ENCODE assay signal across 1 cellular context in the genomic region with DNA sequence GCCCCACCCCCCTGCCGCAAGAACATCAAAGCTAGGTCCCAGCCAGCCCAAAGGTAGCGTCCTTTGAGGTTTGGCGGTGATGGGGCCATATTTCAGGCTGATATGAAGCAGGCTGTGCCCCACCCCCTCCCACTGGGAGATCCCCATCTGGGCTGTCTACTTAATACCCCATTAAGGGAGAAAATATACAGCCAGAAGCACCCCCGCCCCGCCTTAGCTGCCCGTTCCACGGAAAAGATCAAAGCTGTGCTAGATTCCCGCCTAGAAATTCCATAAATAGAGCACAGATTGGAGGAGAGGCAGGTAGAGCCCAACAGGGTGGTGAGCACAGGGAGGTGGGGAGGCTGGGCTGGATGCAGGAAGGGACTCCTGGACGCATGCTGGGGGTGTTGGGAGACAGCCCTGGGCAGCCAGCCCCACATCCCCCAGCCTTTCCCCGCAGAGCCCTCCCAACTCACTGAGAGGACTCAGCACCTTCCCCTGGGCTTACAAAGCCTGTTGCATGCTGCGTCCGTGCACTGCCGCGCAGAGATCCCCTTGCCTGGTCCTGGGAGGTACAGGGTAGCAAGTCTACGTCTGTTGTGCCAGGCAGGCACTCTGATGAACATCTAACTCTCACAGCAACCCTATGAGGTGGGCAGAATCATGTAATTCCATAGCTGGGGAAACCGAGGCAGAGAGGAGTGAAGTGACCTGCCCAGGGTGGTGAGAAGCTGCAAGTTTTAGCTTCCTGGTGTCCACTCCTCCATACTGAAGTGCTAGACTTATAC.
TF ChIP-seq lines count a peak whose summit lies in the region.

No MANE protein-coding gene starts in this region.

TF ChIP-seq in GM23338, 12 proteins besides CTCF, POLR2A, EP300 and RAD21 (continued from another document):
- TF ChIP-seq, protein P1, sequence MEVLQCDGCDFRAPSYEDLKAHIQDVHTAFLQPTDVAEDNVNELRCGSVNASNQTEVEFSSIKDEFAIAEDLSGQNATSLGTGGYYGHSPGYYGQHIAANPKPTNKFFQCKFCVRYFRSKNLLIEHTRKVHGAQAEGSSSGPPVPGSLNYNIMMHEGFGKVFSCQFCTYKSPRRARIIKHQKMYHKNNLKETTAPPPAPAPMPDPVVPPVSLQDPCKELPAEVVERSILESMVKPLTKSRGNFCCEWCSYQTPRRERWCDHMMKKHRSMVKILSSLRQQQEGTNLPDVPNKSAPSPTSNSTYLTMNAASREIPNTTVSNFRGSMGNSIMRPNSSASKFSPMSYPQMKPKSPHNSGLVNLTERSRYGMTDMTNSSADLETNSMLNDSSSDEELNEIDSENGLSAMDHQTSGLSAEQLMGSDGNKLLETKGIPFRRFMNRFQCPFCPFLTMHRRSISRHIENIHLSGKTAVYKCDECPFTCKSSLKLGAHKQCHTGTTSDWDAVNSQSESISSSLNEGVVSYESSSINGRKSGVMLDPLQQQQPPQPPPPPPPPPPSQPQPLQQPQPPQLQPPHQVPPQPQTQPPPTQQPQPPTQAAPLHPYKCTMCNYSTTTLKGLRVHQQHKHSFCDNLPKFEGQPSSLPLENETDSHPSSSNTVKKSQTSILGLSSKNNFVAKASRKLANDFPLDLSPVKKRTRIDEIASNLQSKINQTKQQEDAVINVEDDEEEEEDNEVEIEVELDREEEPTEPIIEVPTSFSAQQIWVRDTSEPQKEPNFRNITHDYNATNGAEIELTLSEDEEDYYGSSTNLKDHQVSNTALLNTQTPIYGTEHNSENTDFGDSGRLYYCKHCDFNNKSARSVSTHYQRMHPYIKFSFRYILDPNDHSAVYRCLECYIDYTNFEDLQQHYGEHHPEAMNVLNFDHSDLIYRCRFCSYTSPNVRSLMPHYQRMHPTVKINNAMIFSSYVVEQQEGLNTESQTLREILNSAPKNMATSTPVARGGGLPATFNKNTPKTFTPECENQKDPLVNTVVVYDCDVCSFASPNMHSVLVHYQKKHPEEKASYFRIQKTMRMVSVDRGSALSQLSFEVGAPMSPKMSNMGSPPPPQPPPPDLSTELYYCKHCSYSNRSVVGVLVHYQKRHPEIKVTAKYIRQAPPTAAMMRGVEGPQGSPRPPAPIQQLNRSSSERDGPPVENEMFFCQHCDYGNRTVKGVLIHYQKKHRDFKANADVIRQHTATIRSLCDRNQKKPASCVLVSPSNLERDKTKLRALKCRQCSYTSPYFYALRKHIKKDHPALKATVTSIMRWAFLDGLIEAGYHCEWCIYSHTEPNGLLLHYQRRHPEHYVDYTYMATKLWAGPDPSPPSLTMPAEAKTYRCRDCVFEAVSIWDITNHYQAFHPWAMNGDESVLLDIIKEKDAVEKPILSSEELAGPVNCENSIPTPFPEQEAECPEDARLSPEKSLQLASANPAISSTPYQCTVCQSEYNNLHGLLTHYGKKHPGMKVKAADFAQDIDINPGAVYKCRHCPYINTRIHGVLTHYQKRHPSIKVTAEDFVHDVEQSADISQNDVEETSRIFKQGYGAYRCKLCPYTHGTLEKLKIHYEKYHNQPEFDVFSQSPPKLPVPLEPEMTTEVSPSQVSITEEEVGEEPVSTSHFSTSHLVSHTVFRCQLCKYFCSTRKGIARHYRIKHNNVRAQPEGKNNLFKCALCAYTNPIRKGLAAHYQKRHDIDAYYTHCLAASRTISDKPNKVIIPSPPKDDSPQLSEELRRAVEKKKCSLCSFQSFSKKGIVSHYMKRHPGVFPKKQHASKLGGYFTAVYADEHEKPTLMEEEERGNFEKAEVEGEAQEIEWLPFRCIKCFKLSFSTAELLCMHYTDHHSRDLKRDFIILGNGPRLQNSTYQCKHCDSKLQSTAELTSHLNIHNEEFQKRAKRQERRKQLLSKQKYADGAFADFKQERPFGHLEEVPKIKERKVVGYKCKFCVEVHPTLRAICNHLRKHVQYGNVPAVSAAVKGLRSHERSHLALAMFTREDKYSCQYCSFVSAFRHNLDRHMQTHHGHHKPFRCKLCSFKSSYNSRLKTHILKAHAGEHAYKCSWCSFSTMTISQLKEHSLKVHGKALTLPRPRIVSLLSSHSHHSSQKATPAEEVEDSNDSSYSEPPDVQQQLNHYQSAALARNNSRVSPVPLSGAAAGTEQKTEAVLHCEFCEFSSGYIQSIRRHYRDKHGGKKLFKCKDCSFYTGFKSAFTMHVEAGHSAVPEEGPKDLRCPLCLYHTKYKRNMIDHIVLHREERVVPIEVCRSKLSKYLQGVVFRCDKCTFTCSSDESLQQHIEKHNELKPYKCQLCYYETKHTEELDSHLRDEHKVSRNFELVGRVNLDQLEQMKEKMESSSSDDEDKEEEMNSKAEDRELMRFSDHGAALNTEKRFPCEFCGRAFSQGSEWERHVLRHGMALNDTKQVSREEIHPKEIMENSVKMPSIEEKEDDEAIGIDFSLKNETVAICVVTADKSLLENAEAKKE (CRISPR knock-in tag; IDR thresholded peaks at IDR 0.05): no peak
- no peak for TF ChIP-seq NANOG (IDR thresholded peaks at IDR 0.05; ENCODE audit: borderline replicate concordance)
- TF ChIP-seq, protein P2, sequence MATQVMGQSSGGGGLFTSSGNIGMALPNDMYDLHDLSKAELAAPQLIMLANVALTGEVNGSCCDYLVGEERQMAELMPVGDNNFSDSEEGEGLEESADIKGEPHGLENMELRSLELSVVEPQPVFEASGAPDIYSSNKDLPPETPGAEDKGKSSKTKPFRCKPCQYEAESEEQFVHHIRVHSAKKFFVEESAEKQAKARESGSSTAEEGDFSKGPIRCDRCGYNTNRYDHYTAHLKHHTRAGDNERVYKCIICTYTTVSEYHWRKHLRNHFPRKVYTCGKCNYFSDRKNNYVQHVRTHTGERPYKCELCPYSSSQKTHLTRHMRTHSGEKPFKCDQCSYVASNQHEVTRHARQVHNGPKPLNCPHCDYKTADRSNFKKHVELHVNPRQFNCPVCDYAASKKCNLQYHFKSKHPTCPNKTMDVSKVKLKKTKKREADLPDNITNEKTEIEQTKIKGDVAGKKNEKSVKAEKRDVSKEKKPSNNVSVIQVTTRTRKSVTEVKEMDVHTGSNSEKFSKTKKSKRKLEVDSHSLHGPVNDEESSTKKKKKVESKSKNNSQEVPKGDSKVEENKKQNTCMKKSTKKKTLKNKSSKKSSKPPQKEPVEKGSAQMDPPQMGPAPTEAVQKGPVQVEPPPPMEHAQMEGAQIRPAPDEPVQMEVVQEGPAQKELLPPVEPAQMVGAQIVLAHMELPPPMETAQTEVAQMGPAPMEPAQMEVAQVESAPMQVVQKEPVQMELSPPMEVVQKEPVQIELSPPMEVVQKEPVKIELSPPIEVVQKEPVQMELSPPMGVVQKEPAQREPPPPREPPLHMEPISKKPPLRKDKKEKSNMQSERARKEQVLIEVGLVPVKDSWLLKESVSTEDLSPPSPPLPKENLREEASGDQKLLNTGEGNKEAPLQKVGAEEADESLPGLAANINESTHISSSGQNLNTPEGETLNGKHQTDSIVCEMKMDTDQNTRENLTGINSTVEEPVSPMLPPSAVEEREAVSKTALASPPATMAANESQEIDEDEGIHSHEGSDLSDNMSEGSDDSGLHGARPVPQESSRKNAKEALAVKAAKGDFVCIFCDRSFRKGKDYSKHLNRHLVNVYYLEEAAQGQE (IDR thresholded peaks at IDR 0.05; ENCODE audit: unreplicated experiment): no peak
- TF ChIP-seq EZH2phosphoT487 (IDR thresholded peaks at IDR 0.05; ENCODE audit: unreplicated experiment): no peak
- TF ChIP-seq EZH2 (IDR thresholded peaks at IDR 0.05; ENCODE audit: low read depth, unreplicated experiment): no peak
- no peak for TF ChIP-seq ZNF331 (CRISPR knock-in tag; IDR thresholded peaks at IDR 0.05; ENCODE audit: low read depth)
- TF ChIP-seq POLR2AphosphoS5 (IDR thresholded peaks at IDR 0.05; ENCODE audit: low read depth): no peak
